ENCODE assay signal across 1 cellular context in the genomic region with DNA sequence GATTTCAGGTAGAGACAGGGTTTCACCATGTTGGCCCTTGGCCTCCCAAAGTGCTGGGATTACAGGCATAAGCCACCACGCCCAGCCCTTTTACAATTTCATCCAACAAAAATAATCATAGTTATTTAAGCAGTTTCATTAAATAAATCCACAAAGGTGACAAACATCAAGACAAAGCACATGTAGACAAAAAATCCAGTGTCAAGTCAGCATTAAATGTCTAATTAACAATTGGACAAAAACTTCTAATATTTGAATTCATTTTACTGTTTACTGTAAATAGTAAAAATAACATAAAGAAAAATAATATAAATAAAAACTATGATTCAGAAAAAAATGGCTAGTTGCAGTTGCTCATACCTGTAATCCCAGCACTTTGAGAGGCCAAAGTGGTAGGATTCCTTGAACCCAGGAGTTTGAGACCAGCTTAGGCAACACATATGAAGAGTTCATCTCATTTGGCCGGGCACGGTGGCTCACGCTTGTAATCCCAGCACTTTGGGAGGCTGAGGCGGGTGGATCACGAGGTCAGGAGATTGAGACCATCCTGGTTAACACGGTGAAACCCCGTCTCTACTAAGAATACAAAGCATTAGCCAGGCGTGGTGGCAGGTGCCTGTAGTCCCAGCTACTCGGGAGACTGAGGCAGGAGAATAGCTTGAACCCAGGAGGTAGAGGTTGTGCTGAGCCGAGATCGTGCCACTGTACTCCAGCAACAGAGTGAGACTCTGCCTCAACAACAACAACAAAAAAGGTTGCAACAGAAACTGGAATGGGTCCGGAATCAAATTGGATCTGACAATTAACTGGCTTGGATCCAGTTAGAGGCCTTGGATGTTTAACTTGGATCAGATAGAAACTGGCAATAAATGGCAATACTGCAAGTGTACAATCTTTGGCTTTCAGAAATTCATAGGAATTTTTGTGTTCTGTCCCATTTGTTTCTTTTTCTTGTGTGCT.
A peak's percentile ranks its signal among the peaks of the same experiment; 100 is the strongest.
TF ChIP-seq lines count a peak whose summit lies in the region.

No MANE protein-coding gene starts in this region.

TF ChIP-seq in K562, 482 proteins besides CTCF, POLR2A, EP300 and RAD21 (continued from another document):
- no peak for TF ChIP-seq USF1 (CRISPR knock-in tag; IDR thresholded peaks at IDR 0.05)
- peak; percentile 79 for TF ChIP-seq ZNF316 (IDR thresholded peaks at IDR 0.05)
- no peak for TF ChIP-seq ZNF830 (CRISPR knock-in tag; IDR thresholded peaks at IDR 0.05)
- TF ChIP-seq ZNF165 (CRISPR knock-in tag; IDR thresholded peaks at IDR 0.05; ENCODE audit: borderline replicate concordance), result no peak
- no peak for TF ChIP-seq ZNF263 (CRISPR knock-in tag; IDR thresholded peaks at IDR 0.05; ENCODE audit: borderline replicate concordance)
- TF ChIP-seq MAFG (tag; conservative IDR thresholded peaks at IDR 0.05), result peak; percentile 20; the same call in 1 of the 2 replicates
